8 cellular contexts compared by ENCODE assay signal in genomic region chr1:84298336-84298687, GRCh38. TPM values are rescaled to one million over a fixed set of nuclear protein-coding genes. Genes with fewer than 3 reads are reported as not detected.
DNase-seq lines count a peak whose midpoint lies in the region; ATAC-seq and TF ChIP-seq lines count a peak whose summit lies in the region.

No MANE protein-coding gene starts in this region.

- H3K4me1 ChIP-seq in cardiac muscle cell (ENCODE audit: low read depth) = peaks cover 42% of the 10 kb centered on the region
- H3K4me1 ChIP-seq in ovary (ENCODE audit: insufficient read depth) = peaks cover 2% of the 10 kb centered on the region

- H3K36me3 ChIP-seq in SK-N-MC (ENCODE audit: insufficient read depth, low read length) = no peaks in the 10 kb centered on the region
- no peaks in the 10 kb centered on the region for H3K36me3 ChIP-seq in cardiac muscle cell
- H3K36me3 ChIP-seq in ovary = no peaks in the 10 kb centered on the region

- DNase-seq in DMS153 (lab: John Stamatoyannopoulos, UW) (peak; percentile 17), SK-N-MC (ENCODE audit: low read depth, low spot score) (no peak), cardiac muscle cell (ENCODE audit: low read depth in 1 of 2, low spot score in 1 of 2) (peak; percentile 62 to 72), ovary (peak; percentile 9 to 67 (median 34)), SW 1271 (lab: John Stamatoyannopoulos, UW) (no peak)
- DNase-seq in activated naive CD8-positive, alpha-beta T cell treated with anti-CD3 and anti-CD28 coated beads, Interleukin-2, amount 50 U/mL, for 16 hours (ENCODE audit: low read depth, low spot score) = peak; percentile 10

- peak overlapping the region; percentile 96 for H3K4me3 ChIP-seq in SK-N-MC
- H3K4me3 ChIP-seq in cardiac muscle cell = peak overlapping the region; percentile 49
- peak overlapping the region; percentile 53 for H3K4me3 ChIP-seq in ovary

- no peak for TF ChIP-seq CTCF in cardiac muscle cell (IDR thresholded peaks at IDR 0.05; ENCODE audit: low read depth, low read length)
- no peak for TF ChIP-seq CTCF in ovary (IDR thresholded peaks at IDR 0.05)

- H3K9me3 ChIP-seq in SK-N-MC (ENCODE audit: low read depth, low read length) = no peaks in the 10 kb centered on the region
- no peaks in the 10 kb centered on the region for H3K9me3 ChIP-seq in cardiac muscle cell (ENCODE audit: low read depth)
- no peaks in the 10 kb centered on the region for H3K9me3 ChIP-seq in ovary

- peak; percentile 71 for ATAC-seq in GM19395 (IDR thresholded peaks at IDR 0.05; ENCODE audit: unreplicated experiment)
- ATAC-seq in HG03460 (IDR thresholded peaks at IDR 0.05; ENCODE audit: unreplicated experiment) = peak; percentile 73

- H3K27me3 ChIP-seq in cardiac muscle cell (no peaks in the 10 kb centered on the region), ovary (no peaks in the 10 kb centered on the region)

- peak overlapping the region; percentile 80 for H3K9ac ChIP-seq in SK-N-MC (ENCODE audit: insufficient read length)

- WGBS in ovary, 3 donors = 0 to 1% (median 1%) methylated on average over 32 to 34 of the region's 34 CpGs

- H3K27ac ChIP-seq in SK-N-MC (no peak overlapping the region), cardiac muscle cell (peak overlapping the region; percentile 79), ovary (peak overlapping the region in 1 of 2 donors; percentile 41)

- no peak for TF ChIP-seq POLR2A in ovary (IDR thresholded peaks at IDR 0.05)

- TF ChIP-seq EP300 in ovary (IDR thresholded peaks at IDR 0.05) = no peak

- intact Hi-C loops in ovary (cut with DNase I) = no loop called here

RNA-seq across cellular contexts. Expression of gene SAMD13, which starts 3.2 kb away (rescaled TPM):
- total RNA-seq in cardiac muscle cell = 1.7 and 2.5 TPM in 2 replicates
- polyA plus RNA-seq in cardiac muscle cell = 4.9 and 6.1 TPM in 2 replicates
- total RNA-seq in ovary = 1 to 10 TPM in 2 of 7 donors, under 1 TPM in 3, not detected in 2; 0.24 to 2.0 (median 0.62) TPM
- 1 to 10 TPM in 1 of 2 donors, under 1 TPM in 1; 0.63 to 2.9 TPM for polyA plus RNA-seq in ovary

Comparison
In these comparisons a context has a peak if more than half of its experiments do, and no peak if none do; other contexts are left out.
1. DNase-seq: peak in DMS153 (single experiment), activated naive CD8-positive, alpha-beta T cell treated with anti-CD3 and anti-CD28 coated beads, Interleukin-2, amount 50 U/mL, for 16 hours (single experiment), cardiac muscle cell (2 of 2) and ovary (5 of 5); none in SK-N-MC (single experiment) and SW 1271 (0 of 2).
2. Peak in every context shown above with its lines, with median percentiles within 50 percentile points of each other: H3K4me3 ChIP-seq.